ENCODE assay signal across 8 cellular contexts in the genomic region with DNA sequence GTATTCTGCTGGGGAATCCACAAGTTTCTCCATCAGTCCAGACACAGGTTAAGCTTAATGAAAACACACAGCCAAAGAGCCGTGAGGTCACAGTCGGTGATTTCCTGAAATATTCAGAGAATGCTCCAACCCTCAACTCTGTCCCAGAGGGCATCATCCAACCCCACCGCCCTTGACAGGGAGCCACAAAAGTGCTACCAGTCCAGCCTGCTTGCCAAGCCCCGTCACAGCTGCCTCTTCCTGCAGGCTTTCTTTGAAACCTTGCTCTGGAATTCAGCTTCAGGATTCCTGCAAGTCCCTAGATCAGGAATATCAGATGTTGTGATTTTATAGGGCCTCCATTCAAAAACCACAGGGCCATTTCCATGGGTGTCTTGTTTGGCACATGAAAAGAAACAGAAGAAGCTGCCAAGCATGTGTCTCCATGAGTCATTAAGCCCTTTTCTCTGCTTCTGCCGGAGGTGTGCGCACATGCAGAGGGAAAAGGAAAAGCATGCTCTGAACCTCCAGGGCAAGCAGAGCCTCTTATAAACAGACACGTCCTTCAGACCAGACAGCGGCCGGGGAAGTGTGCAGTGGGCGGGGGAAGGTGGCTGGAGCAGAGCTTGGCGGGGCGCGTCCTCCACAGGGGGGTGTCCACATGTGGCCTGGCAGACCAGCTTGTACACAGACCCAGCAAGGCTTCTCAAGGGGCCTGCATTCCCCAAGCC.
DNase-seq lines count a peak whose midpoint lies in the region; ATAC-seq and TF ChIP-seq lines count a peak whose summit lies in the region.

No MANE protein-coding gene starts in this region.

- peak overlapping the region; percentile 16 for H3K4me2 ChIP-seq in OCI-LY3 (ENCODE audit: low read length)

- TF ChIP-seq CTCF in OCI-LY3 (IDR thresholded peaks at IDR 0.05; ENCODE audit: low read depth, low read length) = no peak

- H3K9ac ChIP-seq in OCI-LY3 (ENCODE audit: low read length) = peak overlapping the region; percentile 57; the same call in 1 of the 2 replicates

- H3K27me3 Mint-ChIP-seq in naive thymus-derived CD8-positive, alpha-beta T cell = no peaks in the 10 kb centered on the region

- no peak for ATAC-seq in naive thymus-derived CD8-positive, alpha-beta T cell
- ATAC-seq in HG02885 (IDR thresholded peaks at IDR 0.05; ENCODE audit: poor library complexity, unreplicated experiment) = no peak

- POLR2A ChIA-PET in naive thymus-derived CD8-positive, alpha-beta T cell (lab: Charles Lee) = interaction anchor here (1.3 to 1.7 kb wide), 3 partner anchors 9 to 23 kb away, joined by 3 to 8 read pairs (median 8); no protein-coding TSS in a partner anchor

- peaks cover 90% of the 10 kb centered on the region for H3K4me1 ChIP-seq in OCI-LY3 (ENCODE audit: low read length)

- peaks cover 0 to 7% (median 4%) of the 10 kb centered on the region in 3 donors for H3K36me3 Mint-ChIP-seq in naive thymus-derived CD8-positive, alpha-beta T cell

- peak overlapping the region in 3 of 10 donors; percentile 9 to 41 (median 22) for H3K4me3 Mint-ChIP-seq in naive thymus-derived CD8-positive, alpha-beta T cell

- H3K27me3 ChIP-seq in OCI-LY3 (ENCODE audit: low read depth, low read length) = no peaks in the 10 kb centered on the region

- no peaks in the 10 kb centered on the region for H4K20me1 ChIP-seq in OCI-LY3 (ENCODE audit: insufficient read depth, low read length)

- peaks cover 6% of the 10 kb centered on the region; the same call in 1 of the 2 replicates for H3K9me3 ChIP-seq in OCI-LY3 (ENCODE audit: insufficient read depth, low read length)

- H3K4me3 ChIP-seq in OCI-LY3 (ENCODE audit: low read length) = no peak overlapping the region

- peak overlapping the region in 9 of 10 donors; percentile 27 to 85 (median 58) for H3K27ac Mint-ChIP-seq in naive thymus-derived CD8-positive, alpha-beta T cell

- H3K27ac ChIP-seq in OCI-LY3 (ENCODE audit: low read length) = peak overlapping the region; percentile 96

- H3K4me1 Mint-ChIP-seq in naive thymus-derived CD8-positive, alpha-beta T cell = peaks cover 19 to 62% (median 52%) of the 10 kb centered on the region in 4 donors

- DNase-seq in DMS79 (lab: John Stamatoyannopoulos, UW) = peak; percentile 62
- DNase-seq in cerebellum (ENCODE audit: low spot score) = peak; percentile 35
- DNase-seq in naive thymus-derived CD8-positive, alpha-beta T cell = no peak
- no peak for DNase-seq in NOMO-1 treated with DMSO at 0.1 percent for 48 hours (lab: John Stamatoyannopoulos, UW; ENCODE audit: unreplicated experiment)
- DNase-seq in AML-193 (lab: John Stamatoyannopoulos, UW) = no peak
- DNase-seq in NCI-H1694 (lab: John Stamatoyannopoulos, UW) = no peak

- H2AFZ ChIP-seq in OCI-LY3 (ENCODE audit: low read depth, low read length) = no peak overlapping the region

- H3K36me3 ChIP-seq in OCI-LY3 (replicated peaks; ENCODE audit: low read depth, low read length) = peaks cover 28% of the 10 kb centered on the region

- 0 out of 2 replicates have a peak, but pooled peaks cover 4% of the 10 kb centered on the region for H3K79me2 ChIP-seq in OCI-LY3 (ENCODE audit: low read length)

- peaks cover 0 to 9% (median 0%) of the 10 kb centered on the region in 9 donors for H3K9me3 Mint-ChIP-seq in naive thymus-derived CD8-positive, alpha-beta T cell

Comparison
In these comparisons a context has a peak if more than half of its experiments do, and no peak if none do; other contexts are left out.
1. DNase-seq: peak in DMS79 (single experiment) and cerebellum (single experiment); none in naive thymus-derived CD8-positive, alpha-beta T cell (0 of 10), NOMO-1 treated with DMSO at 0.1 percent for 48 hours (single experiment), AML-193 (0 of 2) and NCI-H1694 (single experiment).